In genomic region chr7:37394158-37394557, GRCh38 we compare ENCODE assay signal across 19 cellular contexts. TPM values are rescaled to one million over a fixed set of nuclear protein-coding genes. Genes with fewer than 3 reads are reported as not detected.
A peak's percentile ranks its signal among the peaks of the same experiment; 100 is the strongest.
DNase-seq lines count a peak whose midpoint lies in the region; ATAC-seq and TF ChIP-seq lines count a peak whose summit lies in the region.
"Had no signal": no experiment of that assay in that cellular context is flagged by ENCODE, and none has a peak within 500 bp of the region (broad histone marks: within the 10 kb centered on the region; RNA-seq: fewer than 3 reads in every experiment).

No MANE protein-coding gene starts in this region.

- peaks cover 3% of the 10 kb centered on the region for H3K4me1 ChIP-seq in mucosa of descending colon (ENCODE audit: low read depth)

- intact Hi-C loops in mucosa of descending colon (cut with DNase I, micrococcal nuclease), result no loop called here

- TF ChIP-seq POLR2A in erythroblast (IDR thresholded peaks at IDR 0.05; ENCODE audit: low read length), result no peak

- H3K9me3 ChIP-seq in mucosa of descending colon, result no peaks in the 10 kb centered on the region
- H3K9me3 ChIP-seq: thoracic aorta had no signal

- H3K4me3 ChIP-seq in mucosa of descending colon, result no peak overlapping the region
- H3K4me3 ChIP-seq: lung, smooth muscle cell, thoracic aorta had no signal

- peak; percentile 59 for ATAC-seq in GM18909 (IDR thresholded peaks at IDR 0.05; ENCODE audit: poor library complexity, unreplicated experiment)
- ATAC-seq in GM21723 (IDR thresholded peaks at IDR 0.05; ENCODE audit: unreplicated experiment), result peak; percentile 82
- peak; percentile 68 for ATAC-seq in HG03520 (IDR thresholded peaks at IDR 0.05; ENCODE audit: unreplicated experiment)
- ATAC-seq in mucosa of descending colon, result peak; percentile 24
- ATAC-seq: natural killer cell treated with Interleukin-12 subunit alpha and Interleukin-12 subunit beta and Interleukin-15 and Interleukin-18, amount 100 ng/mL, for 72 hours had no signal

- H3K36me3 ChIP-seq in mucosa of descending colon (ENCODE audit: low read depth), result no peaks in the 10 kb centered on the region
- H3K36me3 ChIP-seq: thoracic aorta had no signal

- no peak for TF ChIP-seq CTCF in mucosa of descending colon (IDR thresholded peaks at IDR 0.05)

- DNase-seq in mucosa of descending colon (no peak), erythroblast (lab: John Stamatoyannopoulos, UW) (no peak), AG08395 (ENCODE audit: low spot score) (no peak), NCI-H1436 (lab: John Stamatoyannopoulos, UW) (no peak)
- DNase-seq: activated CD4-positive, alpha-beta T cell treated with anti-CD3 and anti-CD28 coated beads, Interleukin-2, amount 10 ng/mL, durations not matched to agents 7 days and 5 days; activated T-cell treated with anti-CD3 and anti-CD28 coated beads, Interleukin-2, amount 50 U/mL, for 1 hour; head of caudate nucleus; NCI-H187; NCI-H446 treated with DMSO at 0.1 percent for 48 hours; stimulated activated CD4-positive, alpha-beta T cell treated with anti-CD3 and anti-CD28 coated beads, Interleukin-4, amount 100 ng/mL, for 4 hours; stimulated activated CD8-positive, alpha-beta memory T cell treated with anti-CD3 and anti-CD28 coated beads, Interleukin-4, amount 100 ng/mL, for 48 hours; SW 1271 had no signal

RNA-seq across cellular contexts. Expression of gene ELMO1, which starts 54.5 kb away (rescaled TPM):
- 10 to 100 TPM in 2 of 3 donors, 1 to 10 TPM in 1; 9.7 to 27.2 (median 18.2) TPM for total RNA-seq in mucosa of descending colon

Comparison
In these comparisons a context has a peak if more than half of its experiments do, and no peak if none do; other contexts are left out.
1. ATAC-seq: peak in every context shown above with its lines; median percentile 82 in GM21723; 68 in HG03520; 59 in GM18909; 24 in mucosa of descending colon.